29 cellular contexts compared by ENCODE assay signal in the genomic region with DNA sequence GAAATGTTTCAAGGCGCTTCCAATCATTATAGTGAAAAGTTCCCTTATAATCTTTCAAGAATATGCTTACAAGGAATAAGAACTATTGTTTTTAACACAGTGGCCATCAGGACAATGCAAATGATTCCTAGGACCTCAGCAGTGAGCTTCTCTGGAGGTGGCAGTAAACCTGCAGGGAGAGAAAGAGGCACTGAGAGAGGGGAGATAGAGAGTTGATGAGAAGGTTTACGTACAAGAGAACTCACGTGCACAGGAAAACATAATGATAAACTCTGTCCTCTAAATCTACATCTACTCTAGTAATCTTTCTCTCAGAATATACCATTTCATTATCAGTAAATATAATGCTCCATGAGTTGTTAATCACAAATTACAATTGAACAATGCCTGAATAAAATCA. TPM values are rescaled to one million over a fixed set of nuclear protein-coding genes. Genes with fewer than 3 reads are reported as not detected.
DNase-seq lines count a peak whose midpoint lies in the region; ATAC-seq and TF ChIP-seq lines count a peak whose summit lies in the region.
"Had no signal": no experiment of that assay in that cellular context is flagged by ENCODE, and none has a peak within 500 bp of the region (broad histone marks: within the 10 kb centered on the region; RNA-seq: fewer than 3 reads in every experiment).

No MANE protein-coding gene starts in this region.

- no peak overlapping the region for H4K91ac ChIP-seq in trophoblast cell (ENCODE audit: low read depth, low read length)

- H2AFZ ChIP-seq in mammary epithelial cell (ENCODE audit: low read depth, low read length) (peak overlapping the region; percentile 33), trophoblast cell (ENCODE audit: insufficient read depth, low read length, poor library complexity) (no peak overlapping the region)

- no peaks in the 10 kb centered on the region for H4K20me1 ChIP-seq in mammary epithelial cell (ENCODE audit: insufficient read depth, low read length)
- H4K20me1 ChIP-seq: BLaER1 treated with 17β-estradiol and CSF1 and Interleukin-3, amounts not matched to agents 10 nM and 100 nM had no signal

- BruUV-seq in mammary epithelial cell (replicated peaks; lab: Mats Ljungman, UMichigan) (no TSS peak), MCF 10A (replicated peaks; lab: Mats Ljungman, UMichigan) (no TSS peak)

- H3K79me1 ChIP-seq in trophoblast cell (ENCODE audit: low read length), result peaks cover 3% of the 10 kb centered on the region

- H3K79me2 ChIP-seq in mammary epithelial cell (ENCODE audit: insufficient read depth, low read length), result no peaks in the 10 kb centered on the region
- H3K79me2 ChIP-seq in trophoblast cell (ENCODE audit: control insufficient read depth, insufficient read depth, low read length, poor library complexity), result no peaks in the 10 kb centered on the region

- no peak overlapping the region for H4K12ac ChIP-seq in trophoblast cell (ENCODE audit: low read depth, low read length)

- POLR2A ChIA-PET in MCF 10A (lab: Yijun Ruan, JAX), result no interaction called here

- no peak for TF ChIP-seq POLR2A in adrenal gland (IDR thresholded peaks at IDR 0.05)

- H3K4me2 ChIP-seq in mammary epithelial cell (ENCODE audit: insufficient read depth, low read depth, low read length), result no peak overlapping the region
- no peak overlapping the region for H3K4me2 ChIP-seq in trophoblast cell (ENCODE audit: low read length)
- H3K4me2 ChIP-seq: BLaER1 treated with 17β-estradiol and CSF1 and Interleukin-3, amounts not matched to agents 10 nM and 100 nM had no signal

- H3K14ac ChIP-seq in trophoblast cell (ENCODE audit: low read length), result no peak overlapping the region

- no peak overlapping the region for H2BK12ac ChIP-seq in trophoblast cell (ENCODE audit: low read length)

- H3K4me3 ChIP-seq in mammary epithelial cell (replicated peaks in 1 of 3; ENCODE audit: insufficient read depth in 1 of 3, low read depth in 2 of 3, low read length in 3 of 3), result no peak overlapping the region
- H3K4me3 ChIP-seq in adrenal gland, result no peak overlapping the region
- no peak overlapping the region for H3K4me3 ChIP-seq in trophoblast cell (ENCODE audit: low read depth, low read length)
- H3K4me3 ChIP-seq: BLaER1 treated with 17β-estradiol and CSF1 and Interleukin-3, amounts not matched to agents 10 nM and 100 nM; coronary artery; esophagus muscularis mucosa; SK-N-MC; skin epidermis had no signal

- TF ChIP-seq CTCF in mammary epithelial cell (conservative IDR thresholded peaks at IDR 0.05 in 1 of 2, IDR thresholded peaks at IDR 0.05 in 1 of 2; ENCODE audit: extremely low read depth in 1 of 2, insufficient read depth in 1 of 2, low read depth in 1 of 2, low read length in 2 of 2) (no peak), MCF 10A (IDR thresholded peaks at IDR 0.05; ENCODE audit: unreplicated experiment) (no peak), adrenal gland (IDR thresholded peaks at IDR 0.05) (no peak)

- H4K8ac ChIP-seq in trophoblast cell (ENCODE audit: low read depth, low read length), result no peak overlapping the region

- H2BK5ac ChIP-seq in trophoblast cell (ENCODE audit: low read depth, low read length, poor library complexity), result no peak overlapping the region

- H3K36me3 Mint-ChIP-seq in MCF 10A (ENCODE audit: insufficient read depth, unreplicated experiment), result peaks cover 8% of the 10 kb centered on the region
- H3K36me3 Mint-ChIP-seq in effector memory CD8-positive, alpha-beta T cell (ENCODE audit: insufficient read depth), result peaks cover 27% of the 10 kb centered on the region
- H3K36me3 Mint-ChIP-seq: IgD-negative memory B cell, memory B cell had no signal

- peak; percentile 22 for ATAC-seq in effector memory CD8-positive, alpha-beta T cell (replicated peaks)
- ATAC-seq in HG03159 (IDR thresholded peaks at IDR 0.05; ENCODE audit: unreplicated experiment), result no peak

- 92% methylated on average over 3 of the region's 3 CpGs for WGBS in mammary epithelial cell (ENCODE audit: low coverage, missing lambda C conversion rate)
- WGBS in adrenal gland, 4 donors, result 76 to 88% (median 80%) methylated on average over 3 of the region's 3 CpGs
- no CpG with 5 or more reads among the region's 3 CpGs for WGBS in trophoblast cell (ENCODE audit: extremely low coverage, insufficient coverage, insufficient read length)

- no peaks in the 10 kb centered on the region for H3K4me1 Mint-ChIP-seq in MCF 10A (ENCODE audit: insufficient read depth, unreplicated experiment)
- peaks cover 3 to 6% of the 10 kb centered on the region in 2 donors for H3K4me1 Mint-ChIP-seq in effector memory CD8-positive, alpha-beta T cell (ENCODE audit: low read depth in 2 of 2)
- H3K4me1 Mint-ChIP-seq: IgD-negative memory B cell had no signal

- no peaks in the 10 kb centered on the region for H3K27me3 ChIP-seq in mammary epithelial cell (ENCODE audit: insufficient read depth, low read length)
- H3K27me3 ChIP-seq in adrenal gland, result no peaks in the 10 kb centered on the region
- H3K27me3 ChIP-seq in trophoblast cell (ENCODE audit: insufficient read depth, low read length), result no peaks in the 10 kb centered on the region
- H3K27me3 ChIP-seq: BLaER1 treated with 17β-estradiol and CSF1 and Interleukin-3, amounts not matched to agents 10 nM and 100 nM; esophagus muscularis mucosa had no signal

- CTCF ChIA-PET in mammary epithelial cell (lab: Charles Lee; ENCODE audit: low non-redundant PET) (no interaction called here), MCF 10A (lab: Yijun Ruan, JAX) (no interaction called here)

- H2AK5ac ChIP-seq in trophoblast cell (ENCODE audit: low read length), result no peak overlapping the region

- H3K36me3 ChIP-seq in mammary epithelial cell (ENCODE audit: insufficient read depth, low read length) (no peaks in the 10 kb centered on the region), adrenal gland (replicated peaks in 1 of 2) (no peaks in the 10 kb centered on the region), trophoblast cell (ENCODE audit: control insufficient read depth in 1 of 2, insufficient read depth in 2 of 2, low read length in 2 of 2) (peaks cover 0 to 3% of the 10 kb centered on the region in 2 experiments)
- H3K36me3 ChIP-seq: BLaER1 treated with 17β-estradiol and CSF1 and Interleukin-3, amounts not matched to agents 10 nM and 100 nM; esophagus muscularis mucosa had no signal

- H3K4me3 Mint-ChIP-seq in MCF 10A (ENCODE audit: unreplicated experiment), result no peak overlapping the region
- peak overlapping the region; percentile 73 to 81 for H3K4me3 Mint-ChIP-seq in effector memory CD8-positive, alpha-beta T cell

- peaks cover 5% of the 10 kb centered on the region for H3K9me3 ChIP-seq in mammary epithelial cell (replicated peaks; ENCODE audit: insufficient read depth, low read length)
- H3K9me3 ChIP-seq in adrenal gland (replicated peaks in 1 of 3), result peaks cover 0 to 5% (median 0%) of the 10 kb centered on the region in 3 donors
- no peaks in the 10 kb centered on the region for H3K9me3 ChIP-seq in trophoblast cell (ENCODE audit: insufficient read depth, low read depth, low read length)

- intact Hi-C loops in mammary epithelial cell (cut with micrococcal nuclease), result no loop called here
- intact Hi-C loops in MCF 10A (cut with micrococcal nuclease), result no loop called here
- intact Hi-C loops in adrenal gland (cut with DNase I), result no loop called here

- H2BK120ac ChIP-seq in trophoblast cell (ENCODE audit: insufficient read depth, low read length, poor library complexity), result no peak overlapping the region

- dilution Hi-C loops in mammary epithelial cell (cut with HindIII; ENCODE audit: low sequenced_read_pairs), result no loop called here

- no peak overlapping the region for H3K27ac Mint-ChIP-seq in MCF 10A (ENCODE audit: low read depth, unreplicated experiment)
- H3K27ac Mint-ChIP-seq in effector memory CD8-positive, alpha-beta T cell, result peak overlapping the region; percentile 48 to 72
- H3K27ac Mint-ChIP-seq: IgD-negative memory B cell, memory B cell had no signal

- in situ Hi-C loops in mammary epithelial cell (cut with MboI; ENCODE audit: low sequenced_read_pairs in 2 of 2), result no loop called here

- no peak overlapping the region for H3K23ac ChIP-seq in trophoblast cell (ENCODE audit: low read length)

- H3K18ac ChIP-seq in trophoblast cell (ENCODE audit: low read length), result no peak overlapping the region

- no peak overlapping the region for H3K27ac ChIP-seq in mammary epithelial cell (ENCODE audit: insufficient read depth, low read depth, low read length)
- no peak overlapping the region for H3K27ac ChIP-seq in adrenal gland
- no peak overlapping the region for H3K27ac ChIP-seq in trophoblast cell (ENCODE audit: low read depth, low read length)
- H3K27ac ChIP-seq: BLaER1 treated with 17β-estradiol and CSF1 and Interleukin-3, amounts not matched to agents 10 nM and 100 nM; coronary artery; esophagus muscularis mucosa; RWPE1; SK-N-MC had no signal

- H3K9me3 Mint-ChIP-seq in MCF 10A (ENCODE audit: unreplicated experiment), result no peaks in the 10 kb centered on the region
- H3K9me3 Mint-ChIP-seq in effector memory CD8-positive, alpha-beta T cell, result no peaks in the 10 kb centered on the region
- H3K9me3 Mint-ChIP-seq: memory B cell had no signal

- H3K9ac ChIP-seq in mammary epithelial cell (ENCODE audit: insufficient read depth, low read length), result no peak overlapping the region
- H3K9ac ChIP-seq in trophoblast cell (ENCODE audit: low read length), result no peak overlapping the region
- H3K9ac ChIP-seq: BLaER1 treated with 17β-estradiol and CSF1 and Interleukin-3, amounts not matched to agents 10 nM and 100 nM had no signal

- H3K27me3 Mint-ChIP-seq in MCF 10A (ENCODE audit: insufficient read depth, unreplicated experiment), result no peaks in the 10 kb centered on the region
- H3K27me3 Mint-ChIP-seq in effector memory CD8-positive, alpha-beta T cell, result no peaks in the 10 kb centered on the region
- H3K27me3 Mint-ChIP-seq: memory B cell had no signal

- no peaks in the 10 kb centered on the region for H3K4me1 ChIP-seq in mammary epithelial cell (ENCODE audit: insufficient read depth, low read length)
- H3K4me1 ChIP-seq in adrenal gland (replicated peaks in 1 of 2), result no peaks in the 10 kb centered on the region
- no peaks in the 10 kb centered on the region for H3K4me1 ChIP-seq in trophoblast cell (ENCODE audit: control insufficient read depth in 1 of 2, insufficient read depth in 2 of 2, low read length in 2 of 2)
- H3K4me1 ChIP-seq: esophagus muscularis mucosa had no signal

- H3K4ac ChIP-seq in trophoblast cell (ENCODE audit: low read depth, low read length), result no peak overlapping the region

- DNase-seq in mammary epithelial cell (no peak), MCF 10A (ENCODE audit: unreplicated experiment) (no peak), SW480 (ENCODE audit: low spot score) (peak; percentile 71), adrenal gland (no peak), trophoblast cell (no peak)
- no peak for DNase-seq in effector memory CD8-positive, alpha-beta T cell
- DNase-seq: activated CD4-positive, alpha-beta T cell treated with anti-CD3 and anti-CD28 coated beads for 48 hours; activated CD8-positive, alpha-beta memory T cell treated with anti-CD3 and anti-CD28 coated beads, Interleukin-2, amount 50 U/mL, for 4 hours; activated gamma-delta T cell treated with Interleukin-2 at 50 U/mL for 16 hours; foreskin melanocyte; left colon; NCI-H2107; NCI-H524; stimulated activated CD4-positive, alpha-beta T cell treated with anti-CD3 and anti-CD28 coated beads, Interleukin-1b, Interleukin-23, amount 100 ng/mL, for 48 hours; T-helper 2 cell had no signal

RNA-seq across cellular contexts. Expression of a gene that starts 0.7 kb away (rescaled TPM):
- total RNA-seq in mammary epithelial cell, result not detected
- polyA plus RNA-seq in mammary epithelial cell, result not detected
- polyA minus RNA-seq in mammary epithelial cell, result not detected
- total RNA-seq in MCF 10A (2022), result 0.66 and 0.84 TPM in 2 replicates
- total RNA-seq in adrenal gland, result not detected
- under 1 TPM in 1 of 3 donors, not detected in 2; 0.22 TPM for polyA plus RNA-seq in adrenal gland
- 0.11 and 0.29 TPM in 2 replicates for polyA plus RNA-seq in trophoblast cell (2013)
- total RNA-seq: M059J, myocyte, osteoblast, renal cortical epithelial cell had no signal
- polyA plus RNA-seq: AG04450, IgD-negative memory B cell had no signal

RNA-seq across cellular contexts. Expression of a gene that starts 11.6 kb away (rescaled TPM):
- total RNA-seq in mammary epithelial cell (not detected), MCF 10A (2022) (0.81 and 2.3 TPM in 2 replicates), adrenal gland (not detected)
- polyA plus RNA-seq in mammary epithelial cell (not detected), adrenal gland (under 1 TPM in 1 of 3 donors, not detected in 2; 0.26 TPM)
- not detected for polyA minus RNA-seq in mammary epithelial cell
- 0.15 and 0.17 TPM in 2 replicates for polyA plus RNA-seq in trophoblast cell (2013)
- total RNA-seq: esophagus muscularis mucosa, left colon, M059J, myocyte, renal cortical epithelial cell had no signal
- polyA plus RNA-seq: AG04450, IgD-negative memory B cell had no signal

RNA-seq across cellular contexts. Expression of a gene that starts 19.0 kb away (rescaled TPM):
- total RNA-seq in mammary epithelial cell (not detected), MCF 10A (2022) (0.54 and 2.3 TPM in 2 replicates), adrenal gland (1 to 10 TPM in 3 of 8 donors, under 1 TPM in 3, not detected in 2; 0.25 to 5.2 (median 1.0) TPM)
- polyA plus RNA-seq in mammary epithelial cell (not detected), adrenal gland (1 to 10 TPM; 1.5 to 2.4 (median 2.4) TPM)
- not detected for polyA minus RNA-seq in mammary epithelial cell
- 1.6 and 1.8 TPM in 2 replicates for polyA plus RNA-seq in trophoblast cell (2013)
- total RNA-seq: M059J, renal cortical epithelial cell had no signal
- polyA plus RNA-seq: AG04450 had no signal

RNA-seq across cellular contexts. Expression of a gene that starts 27.0 kb away (rescaled TPM):
- total RNA-seq in mammary epithelial cell, result not detected
- 0.07 TPM for polyA plus RNA-seq in mammary epithelial cell
- not detected for polyA minus RNA-seq in mammary epithelial cell
- total RNA-seq in MCF 10A (2022), result 1.9 and 5.2 TPM in 2 replicates
- 1 to 10 TPM in 1 of 8 donors, under 1 TPM in 1, not detected in 6; 0.69 to 3.8 TPM for total RNA-seq in adrenal gland
- polyA plus RNA-seq in adrenal gland, result not detected
- 0.11 and 0.23 TPM in 2 replicates for polyA plus RNA-seq in trophoblast cell (2013)
- total RNA-seq: M059J, renal cortical epithelial cell had no signal
- polyA plus RNA-seq: AG04450, IgD-negative memory B cell had no signal

RNA-seq across cellular contexts. Expression of a gene that starts 44.3 kb away (rescaled TPM):
- total RNA-seq in mammary epithelial cell (under 1 TPM in 1 of 2 donors, not detected in 1; 0.33 TPM), MCF 10A (2022) (not detected in 2 replicates), adrenal gland (under 1 TPM in 3 of 8 donors, not detected in 5; 0.14 to 0.47 (median 0.42) TPM)
- polyA plus RNA-seq in mammary epithelial cell (not detected), adrenal gland (under 1 TPM in 2 of 3 donors, not detected in 1; 0.11 to 0.20 TPM)
- polyA minus RNA-seq in mammary epithelial cell, result not detected
- not detected in 2 replicates for polyA plus RNA-seq in trophoblast cell (2013)
- total RNA-seq: M059J, myocyte, osteoblast had no signal
- polyA plus RNA-seq: AG04450 had no signal
